1 cellular context compared by ENCODE assay signal in genomic region chr12:6752931-6753771, GRCh38.
TF ChIP-seq lines count a peak whose summit lies in the region.

Gene MLF2, minus strand, starts transcription at chr12:6753141. Its CDS starts 807 bp downstream, at chr12:6752334.

TF ChIP-seq in HepG2, 621 proteins besides CTCF, POLR2A, EP300 and RAD21 (continued from another document and continues in another):
- TF ChIP-seq NFATC3 (CRISPR knock-in tag; IDR thresholded peaks at IDR 0.05), result no peak
- TF ChIP-seq ZBTB38 (CRISPR knock-in tag; IDR thresholded peaks at IDR 0.05), result no peak
- TF ChIP-seq SP5 (CRISPR knock-in tag; IDR thresholded peaks at IDR 0.05; ENCODE audit: borderline replicate concordance, low read depth), result peak; percentile 68; the same call in 1 of the 2 replicates
- no peak for TF ChIP-seq IKZF1 (IDR thresholded peaks at IDR 0.05)
- peak; percentile 88 for TF ChIP-seq MED8 (CRISPR knock-in tag; IDR thresholded peaks at IDR 0.05; ENCODE audit: insufficient replicate concordance)
- TF ChIP-seq HMGA1 (CRISPR knock-in tag; conservative IDR thresholded peaks at IDR 0.05), result no peak
- TF ChIP-seq HNF1B (CRISPR knock-in tag; IDR thresholded peaks at IDR 0.05), result peak; percentile 38; the same call in 1 of the 2 replicates
- no peak for TF ChIP-seq NFIC (IDR thresholded peaks at IDR 0.05; ENCODE audit: low read length)
- peak; percentile 58; the same call in 1 of the 2 replicates for TF ChIP-seq CREB3 (CRISPR knock-in tag; IDR thresholded peaks at IDR 0.05)
- no peak for TF ChIP-seq ZNF777 (CRISPR knock-in tag; IDR thresholded peaks at IDR 0.05)
- TF ChIP-seq ZNF883 (CRISPR knock-in tag; IDR thresholded peaks at IDR 0.05; ENCODE audit: not compliant biosample characterization), result peak; percentile 52
- TF ChIP-seq REXO4 (CRISPR knock-in tag; IDR thresholded peaks at IDR 0.05; ENCODE audit: borderline replicate concordance), result no peak
- no peak for TF ChIP-seq ZNF468 (CRISPR knock-in tag; IDR thresholded peaks at IDR 0.05)
- no peak for TF ChIP-seq TEAD2 (CRISPR knock-in tag; IDR thresholded peaks at IDR 0.05)
- 0 out of 2 replicates have a peak, but pooled peaks have one; percentile 3 for TF ChIP-seq HNF4A (CRISPR knock-in tag; IDR thresholded peaks at IDR 0.05)
- no peak; the same call in 1 of the 2 replicates for TF ChIP-seq MLX (CRISPR knock-in tag; IDR thresholded peaks at IDR 0.05)
- TF ChIP-seq RBAK (CRISPR knock-in tag; IDR thresholded peaks at IDR 0.05), result no peak
- no peak for TF ChIP-seq KDM4B (CRISPR knock-in tag; IDR thresholded peaks at IDR 0.05)
- TF ChIP-seq ZNF251 (CRISPR knock-in tag; IDR thresholded peaks at IDR 0.05), result no peak
- peak; percentile 73 to 95 for TF ChIP-seq HMGXB4 (CRISPR knock-in tag; IDR thresholded peaks at IDR 0.05; ENCODE audit: borderline replicate concordance in 1 of 2, low read depth in 1 of 2)
- peak; percentile 82; the same call in 1 of the 2 replicates for TF ChIP-seq EED (CRISPR knock-in tag; IDR thresholded peaks at IDR 0.05)
- peak; percentile 79 for TF ChIP-seq IKZF4 (CRISPR knock-in tag; IDR thresholded peaks at IDR 0.05; ENCODE audit: borderline replicate concordance, low read depth, not compliant biosample characterization)
- TF ChIP-seq ZIK1 (CRISPR knock-in tag; IDR thresholded peaks at IDR 0.05; ENCODE audit: borderline replicate concordance, low read depth), result no peak
- peak; percentile 43 for TF ChIP-seq YY1 (IDR thresholded peaks at IDR 0.05; ENCODE audit: insufficient read depth, insufficient replicate concordance, low read depth, low read length)
- no peak for TF ChIP-seq SATB2 (CRISPR knock-in tag; IDR thresholded peaks at IDR 0.05)
- 0 out of 2 replicates have a peak, but pooled peaks have one; percentile 8 for TF ChIP-seq ZNF83 (CRISPR knock-in tag; IDR thresholded peaks at IDR 0.05; ENCODE audit: borderline replicate concordance)
- no peak for TF ChIP-seq IRF9 (CRISPR knock-in tag; IDR thresholded peaks at IDR 0.05; ENCODE audit: borderline replicate concordance)
- peak; percentile 91 for TF ChIP-seq MXD1 (CRISPR knock-in tag; IDR thresholded peaks at IDR 0.05)
- TF ChIP-seq ZNF207 (IDR thresholded peaks at IDR 0.05; ENCODE audit: borderline replicate concordance), result no peak
- TF ChIP-seq ZBTB34 (CRISPR knock-in tag; IDR thresholded peaks at IDR 0.05), result no peak
- TF ChIP-seq AGO2 (optimal IDR thresholded peaks at IDR 0.05; ENCODE audit: low read depth, low read length), result peak; percentile 91
- TF ChIP-seq ZNF773 (CRISPR knock-in tag; IDR thresholded peaks at IDR 0.05; ENCODE audit: borderline replicate concordance), result no peak
- 0 out of 2 replicates have a peak, but pooled peaks have one; percentile 51 for TF ChIP-seq MTF1 (CRISPR knock-in tag; IDR thresholded peaks at IDR 0.05)
- peak; percentile 46; the same call in 1 of the 2 replicates for TF ChIP-seq ZBTB8A (CRISPR knock-in tag; IDR thresholded peaks at IDR 0.05; ENCODE audit: borderline replicate concordance, low read depth)
- TF ChIP-seq POLR2AphosphoS2 (IDR thresholded peaks at IDR 0.05; ENCODE audit: low read depth, low read length), result no peak
- no peak for TF ChIP-seq ETS1 (CRISPR knock-in tag; IDR thresholded peaks at IDR 0.05)
- no peak for TF ChIP-seq SRSF4 (IDR thresholded peaks at IDR 0.05; ENCODE audit: low read depth, low read length, poor library complexity, severe bottlenecking)
- no peak for TF ChIP-seq NCOA5 (CRISPR knock-in tag; IDR thresholded peaks at IDR 0.05)
- TF ChIP-seq ZNF792 (CRISPR knock-in tag; IDR thresholded peaks at IDR 0.05), result peak; percentile 12
- TF ChIP-seq TIGD3 (CRISPR knock-in tag; IDR thresholded peaks at IDR 0.05; ENCODE audit: borderline replicate concordance), result no peak; the same call in 1 of the 2 replicates
- TF ChIP-seq HNF4G (IDR thresholded peaks at IDR 0.05; ENCODE audit: borderline replicate concordance, low read depth, low read length), result peak; percentile 26; the same call in 1 of the 2 replicates
- peak; percentile 75; the same call in 1 of the 2 replicates for TF ChIP-seq HNF4G (CRISPR knock-in tag; IDR thresholded peaks at IDR 0.05; ENCODE audit: borderline replicate concordance, low read depth)
- peak; percentile 47 for TF ChIP-seq MED1 (CRISPR knock-in tag; IDR thresholded peaks at IDR 0.05)
- TF ChIP-seq JARID2 (CRISPR knock-in tag; IDR thresholded peaks at IDR 0.05; ENCODE audit: insufficient replicate concordance), result no peak
- peak; percentile 89 for TF ChIP-seq SALL2 (CRISPR knock-in tag; IDR thresholded peaks at IDR 0.05)
- no peak for TF ChIP-seq LCORL (IDR thresholded peaks at IDR 0.05)
- TF ChIP-seq LCORL (CRISPR knock-in tag; IDR thresholded peaks at IDR 0.05), result peak; percentile 64; the same call in 1 of the 2 replicates
- no peak for TF ChIP-seq ZNF205 (CRISPR knock-in tag; IDR thresholded peaks at IDR 0.05)
- TF ChIP-seq ISX (CRISPR knock-in tag; conservative IDR thresholded peaks at IDR 0.05), result no peak; the same call in 1 of the 2 replicates
- no peak for TF ChIP-seq ZMYM2 (CRISPR knock-in tag; IDR thresholded peaks at IDR 0.05)
- TF ChIP-seq ZFAT (CRISPR knock-in tag; conservative IDR thresholded peaks at IDR 0.05), result no peak
- no peak for TF ChIP-seq ZNF724P (CRISPR knock-in tag; IDR thresholded peaks at IDR 0.05; ENCODE audit: borderline replicate concordance)
- 0 out of 2 replicates have a peak, but pooled peaks have one; percentile 24 for TF ChIP-seq KLF13 (CRISPR knock-in tag; IDR thresholded peaks at IDR 0.05)
- no peak; the same call in 1 of the 2 replicates for TF ChIP-seq CCDC6 (CRISPR knock-in tag; IDR thresholded peaks at IDR 0.05)
- no peak for TF ChIP-seq ZBTB37 (CRISPR knock-in tag; IDR thresholded peaks at IDR 0.05)
- TF ChIP-seq U2AF2 (IDR thresholded peaks at IDR 0.05; ENCODE audit: low read depth, low read length), result no peak
- no peak for TF ChIP-seq USF2 (IDR thresholded peaks at IDR 0.05; ENCODE audit: low read depth, low read length)
- TF ChIP-seq USF2 (CRISPR knock-in tag; IDR thresholded peaks at IDR 0.05; ENCODE audit: borderline replicate concordance), result no peak; the same call in 1 of the 2 replicates
- TF ChIP-seq ETV5 (CRISPR knock-in tag; IDR thresholded peaks at IDR 0.05; ENCODE audit: borderline replicate concordance), result peak; percentile 76; the same call in 1 of the 2 replicates
- peak; percentile 81; the same call in 1 of the 2 replicates for TF ChIP-seq YEATS2 (CRISPR knock-in tag; IDR thresholded peaks at IDR 0.05; ENCODE audit: borderline replicate concordance)
- TF ChIP-seq ZNF761 (CRISPR knock-in tag; conservative IDR thresholded peaks at IDR 0.05), result no peak; the same call in 1 of the 2 replicates
